ENCODE assay signal across 21 cellular contexts in genomic region chr10:113055458-113055857, GRCh38.
"Had no signal": no experiment of that assay in that cellular context is flagged by ENCODE, and none has a peak within 500 bp of the region (broad histone marks: within the 10 kb centered on the region; RNA-seq: fewer than 3 reads in every experiment).

No MANE protein-coding gene starts in this region.

- DNase-seq: activated CD4-positive, alpha-beta memory T cell treated with anti-CD3 and anti-CD28 coated beads, Interleukin-2, amount 10 ng/mL, durations not matched to agents 7 days and 5 days; activated CD4-positive, alpha-beta T cell treated with anti-CD3 and anti-CD28 coated beads for 36 hours; activated CD8-positive, alpha-beta memory T cell treated with anti-CD3 and anti-CD28 coated beads, Interleukin-2, amount 50 U/mL, for 4 hours; activated gamma-delta T cell treated with Interleukin-2 at 50 U/mL for 16 hours; activated T-cell treated with anti-CD3 and anti-CD28 coated beads, Interleukin-2, amount 50 U/mL, for 48 hours; amniotic stem cell; cerebellar nuclear complex; effector memory CD4-positive, alpha-beta T cell; foreskin keratinocyte; kidney glomerular epithelial cell; left ventricle myocardium superior; pancreas; stimulated activated CD4-positive, alpha-beta T cell treated with anti-CD3 and anti-CD28 coated beads, Interleukin-12 subunit alpha, Interleukin-12 subunit beta, amount 100 ng/mL, for 4 hours; stimulated activated CD4-positive, alpha-beta T cell treated with anti-CD3 and anti-CD28 coated beads, Interleukin-2, amount 100 ng/mL, for 24 hours; thyroid gland; WERI-Rb-1 had no signal

- H3K4me1 Mint-ChIP-seq: activated CD4-positive, alpha-beta memory T cell treated with anti-CD3 and anti-CD28 coated beads, Interleukin-2, amount 10 ng/mL, durations not matched to agents 7 days and 5 days had no signal

- H3K27ac ChIP-seq: foreskin keratinocyte, pancreas, thyroid gland, WERI-Rb-1 had no signal

- ATAC-seq: activated CD4-positive, alpha-beta T cell treated with anti-CD3 and anti-CD28 coated beads for 36 hours; foreskin keratinocyte; left ventricle myocardium superior; pancreas had no signal

- H3K36me3 Mint-ChIP-seq: brain had no signal

- H3K27me3 Mint-ChIP-seq: activated naive CD8-positive, alpha-beta T cell; brain had no signal

- H3K4me3 ChIP-seq: pancreas, thyroid gland had no signal

- H3K27me3 ChIP-seq: foreskin keratinocyte, pancreas, thyroid gland had no signal

- H3K9me3 ChIP-seq: pancreas, thyroid gland had no signal

- H3K4me1 ChIP-seq: foreskin keratinocyte had no signal

- H3K4me3 Mint-ChIP-seq: activated CD4-positive, alpha-beta memory T cell treated with anti-CD3 and anti-CD28 coated beads, Interleukin-2, amount 10 ng/mL, durations not matched to agents 7 days and 5 days; activated CD4-positive, alpha-beta T cell treated with anti-CD3 and anti-CD28 coated beads for 36 hours; activated naive CD8-positive, alpha-beta T cell; brain; dendritic cell treated with granulocyte-macrophage colony-stimulating factor and Interleukin-4, amounts not matched to agents 40 ng/mL and 50 ng/mL, for 4 days; T-helper 1 cell treated with Interleukin-12 subunit alpha and Interleukin-12 subunit beta and Interleukin-4 antibody, amounts not matched to agents 30 μg/mL and 1 μg/mL, for 36 hours had no signal

- H3K9me3 Mint-ChIP-seq: activated CD4-positive, alpha-beta memory T cell treated with anti-CD3 and anti-CD28 coated beads, Interleukin-2, amount 10 ng/mL, durations not matched to agents 7 days and 5 days; brain; dendritic cell treated with granulocyte-macrophage colony-stimulating factor and Interleukin-4, amounts not matched to agents 40 ng/mL and 50 ng/mL, for 4 days; neural crest cell; T-helper 1 cell treated with Interleukin-12 subunit alpha and Interleukin-12 subunit beta and Interleukin-4 antibody, amounts not matched to agents 30 μg/mL and 1 μg/mL, for 36 hours had no signal

- H3K36me3 ChIP-seq: pancreas, thyroid gland, WERI-Rb-1 had no signal

- H3K27ac Mint-ChIP-seq: activated CD4-positive, alpha-beta memory T cell treated with anti-CD3 and anti-CD28 coated beads, Interleukin-2, amount 10 ng/mL, durations not matched to agents 7 days and 5 days; activated CD4-positive, alpha-beta T cell treated with anti-CD3 and anti-CD28 coated beads for 36 hours; activated naive CD8-positive, alpha-beta T cell; brain; dendritic cell treated with granulocyte-macrophage colony-stimulating factor and Interleukin-4, amounts not matched to agents 40 ng/mL and 50 ng/mL, for 4 days; T-helper 1 cell treated with Interleukin-12 subunit alpha and Interleukin-12 subunit beta and Interleukin-4 antibody, amounts not matched to agents 30 μg/mL and 1 μg/mL, for 36 hours had no signal
